15 cellular contexts compared by ENCODE assay signal in the genomic region with DNA sequence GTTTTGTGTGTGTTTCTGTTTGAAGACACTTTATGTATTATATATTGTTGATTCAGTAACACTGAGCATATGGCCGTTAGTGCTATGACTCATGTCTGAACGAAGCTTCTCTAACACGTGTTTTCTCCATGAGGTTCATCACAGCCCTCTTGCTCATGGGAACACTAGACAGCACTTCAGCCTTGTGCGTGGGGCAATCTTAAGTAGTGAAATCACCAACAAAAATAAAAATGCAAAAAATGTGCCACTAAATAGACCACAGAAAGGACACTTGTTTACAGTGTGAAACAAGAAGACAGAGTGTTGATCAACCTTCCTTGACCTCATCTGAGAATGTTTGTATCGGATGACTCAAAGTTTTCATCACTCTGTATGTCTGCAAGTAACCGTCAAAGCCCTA.
DNase-seq lines count a peak whose midpoint lies in the region; ATAC-seq and TF ChIP-seq lines count a peak whose summit lies in the region.
"Had no signal": no experiment of that assay in that cellular context is flagged by ENCODE, and none has a peak within 500 bp of the region (broad histone marks: within the 10 kb centered on the region; RNA-seq: fewer than 3 reads in every experiment).

No MANE protein-coding gene starts in this region.

- H3K36me3 ChIP-seq in GM23248 (ENCODE audit: low read depth): no peaks in the 10 kb centered on the region
- H3K36me3 ChIP-seq in brain microvascular endothelial cell (replicated peaks): no peaks in the 10 kb centered on the region
- H3K36me3 ChIP-seq: right lobe of liver, tibial nerve had no signal

- no peaks in the 10 kb centered on the region for H4K20me1 ChIP-seq in GM23248 (ENCODE audit: insufficient read depth)

- peak overlapping the region; percentile 40 for H3K27ac ChIP-seq in GM23248
- H3K27ac ChIP-seq in brain microvascular endothelial cell: no peak overlapping the region
- H3K27ac ChIP-seq: right lobe of liver, SK-N-MC had no signal

- no peak for TF ChIP-seq CTCF in brain microvascular endothelial cell (IDR thresholded peaks at IDR 0.05; ENCODE audit: low read depth, low read length, missing control alignments)

- peak overlapping the region; percentile 18 for H3K4me2 ChIP-seq in GM23248 (ENCODE audit: unreplicated experiment)

- H3K9me3 Mint-ChIP-seq in immature natural killer cell: peaks cover 0 to 4% (median under 1%) of the 10 kb centered on the region in 6 donors

- peaks cover 54% of the 10 kb centered on the region for H3K4me1 ChIP-seq in GM23248 (ENCODE audit: insufficient read depth)
- H3K4me1 ChIP-seq: right lobe of liver had no signal

- ATAC-seq in GM21723 (IDR thresholded peaks at IDR 0.05; ENCODE audit: unreplicated experiment): no peak
- ATAC-seq: GM12878, right lobe of liver had no signal

- H3K27me3 ChIP-seq in GM23248 (replicated peaks; ENCODE audit: insufficient read depth) (no peaks in the 10 kb centered on the region), brain microvascular endothelial cell (replicated peaks) (no peaks in the 10 kb centered on the region)
- H3K27me3 ChIP-seq: right lobe of liver, tibial nerve had no signal

- DNase-seq in AG08395 (ENCODE audit: low spot score) (peak; percentile 81), GM23248 (peak; percentile 97), brain microvascular endothelial cell (peak; percentile 74), immature natural killer cell (peak in 2 of 3 donors; percentile 13 to 30), NCI-H1930 (lab: John Stamatoyannopoulos, UW) (no peak)
- no peak for DNase-seq in activated naive CD4-positive, alpha-beta T cell treated with Interleukin-2 at 50 U/mL for 16 hours
- DNase-seq in stimulated activated CD4-positive, alpha-beta T cell treated with anti-CD3 and anti-CD28 coated beads, Interleukin-4, amount 100 ng/mL, for 1 hour: no peak
- DNase-seq: activated CD4-positive, alpha-beta T cell treated with anti-CD3 and anti-CD28 coated beads for 1 hour; CD4-positive, alpha-beta memory T cell; right lobe of liver had no signal

- H2AFZ ChIP-seq in GM23248: no peak overlapping the region

- no peak overlapping the region for H3K9ac ChIP-seq in GM23248

- peak overlapping the region; percentile 18 to 55 (median 36) for H3K27ac Mint-ChIP-seq in immature natural killer cell
- H3K27ac Mint-ChIP-seq: CD4-positive, alpha-beta memory T cell; dendritic cell treated with granulocyte-macrophage colony-stimulating factor and Interleukin-4, amounts not matched to agents 40 ng/mL and 50 ng/mL, for 4 days had no signal

- H3K27me3 Mint-ChIP-seq in immature natural killer cell (ENCODE audit: low read depth in 3 of 3): no peaks in the 10 kb centered on the region
- H3K27me3 Mint-ChIP-seq: CD4-positive, alpha-beta memory T cell; dendritic cell treated with granulocyte-macrophage colony-stimulating factor and Interleukin-4, amounts not matched to agents 40 ng/mL and 50 ng/mL, for 4 days had no signal

- H3K4me1 Mint-ChIP-seq in immature natural killer cell: peaks cover 70 to 73% of the 10 kb centered on the region in 2 donors

- in situ Hi-C loops in GM23248 (cut with MboI): no loop called here
- in situ Hi-C loops in brain microvascular endothelial cell (cut with HindIII; ENCODE audit: low pct_ligation_motif_present, low sequenced_read_pairs): no loop called here

- 13 to 17% methylated on average over 6 of the region's 6 CpGs for WGBS in GM23248 (ENCODE audit: low coverage in 1 of 2, low lambda C conversion rate in 2 of 2, missing lambda C conversion rate in 2 of 2), 2 experiments

- H3K9me2 ChIP-seq in GM23248 (ENCODE audit: insufficient read depth): no peaks in the 10 kb centered on the region

- H3K36me3 Mint-ChIP-seq in immature natural killer cell: no peaks in the 10 kb centered on the region
- H3K36me3 Mint-ChIP-seq: CD4-positive, alpha-beta memory T cell had no signal

- no peaks in the 10 kb centered on the region for H3K79me2 ChIP-seq in GM23248 (ENCODE audit: insufficient read depth)

- peak overlapping the region in 3 of 5 donors; percentile 22 to 47 (median 32) for H3K4me3 Mint-ChIP-seq in immature natural killer cell
- H3K4me3 Mint-ChIP-seq: CD4-positive, alpha-beta memory T cell; dendritic cell treated with granulocyte-macrophage colony-stimulating factor and Interleukin-4, amounts not matched to agents 40 ng/mL and 50 ng/mL, for 4 days had no signal

- H3K9me3 ChIP-seq in GM23248 (ENCODE audit: low read depth): no peaks in the 10 kb centered on the region
- H3K9me3 ChIP-seq: right lobe of liver had no signal

- H3F3A ChIP-seq in GM23248 (ENCODE audit: insufficient read depth): peaks cover 50% of the 10 kb centered on the region

- H3K4me3 ChIP-seq in GM23248 (no peak overlapping the region), brain microvascular endothelial cell (ENCODE audit: low read depth, low read length) (no peak overlapping the region)
- H3K4me3 ChIP-seq: GM12878, right lobe of liver, SK-N-MC, tibial nerve had no signal

Comparison
In these comparisons a context has a peak if more than half of its experiments do, and no peak if none do; other contexts are left out.
1. DNase-seq: peak in AG08395 (single experiment), GM23248 (single experiment), brain microvascular endothelial cell (single experiment) and immature natural killer cell (2 of 3); none in NCI-H1930 (0 of 2), activated naive CD4-positive, alpha-beta T cell treated with Interleukin-2 at 50 U/mL for 16 hours (single experiment) and stimulated activated CD4-positive, alpha-beta T cell treated with anti-CD3 and anti-CD28 coated beads, Interleukin-4, amount 100 ng/mL, for 1 hour (single experiment).